Comparison of ENCODE assay signal across 8 cellular contexts in the genomic region with DNA sequence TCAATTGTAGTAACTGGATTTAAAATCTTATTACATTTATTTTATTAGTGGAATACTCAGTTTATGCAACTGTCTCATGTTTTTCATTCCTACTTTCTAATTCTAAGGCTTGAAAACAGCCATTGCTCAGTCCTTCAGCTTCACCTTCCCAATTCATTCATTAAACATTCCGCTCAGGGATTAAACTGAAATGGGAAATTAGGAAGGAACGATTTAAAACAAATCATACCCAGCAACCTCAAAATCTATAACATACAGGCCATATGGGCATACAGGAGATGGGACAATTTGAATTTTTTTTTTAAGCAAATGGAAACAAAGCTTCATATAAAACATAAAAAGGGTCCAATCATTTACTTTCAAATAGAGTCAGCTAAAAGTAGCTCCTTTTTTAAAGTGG. TPM values are rescaled to one million over a fixed set of nuclear protein-coding genes. Genes with fewer than 3 reads are reported as not detected.
DNase-seq lines count a peak whose midpoint lies in the region; ATAC-seq and TF ChIP-seq lines count a peak whose summit lies in the region.
"Not testable (repeated sequence)": the region's sequence is repeated elsewhere in the genome, so short reads cannot be mapped to it uniquely, and the experiment has no call there.

No MANE protein-coding gene starts in this region.

- H3K36me3 Mint-ChIP-seq in CD14-positive monocyte, result peaks cover 11 to 13% of the 10 kb centered on the region in 2 donors
- H3K36me3 Mint-ChIP-seq in activated naive CD4-positive, alpha-beta T cell treated with anti-CD3 and anti-CD28 coated beads, Interleukin-2, amount 50 U/mL, for 24 hours; nephron progenitor cell (ENCODE audit: low read depth): not testable (repeated sequence)
- H3K36me3 Mint-ChIP-seq in effector memory CD8-positive, alpha-beta T cell (ENCODE audit: insufficient read depth), result peaks cover 29% of the 10 kb centered on the region

- H3K4me1 Mint-ChIP-seq in CD14-positive monocyte (peaks cover 34% of the 10 kb centered on the region), nephron progenitor cell (peaks cover 63% of the 10 kb centered on the region)
- peaks cover 57% of the 10 kb centered on the region for H3K4me1 Mint-ChIP-seq in activated naive CD4-positive, alpha-beta T cell treated with anti-CD3 and anti-CD28 coated beads, Interleukin-2, amount 50 U/mL, for 24 hours
- H3K4me1 Mint-ChIP-seq in effector memory CD8-positive, alpha-beta T cell (ENCODE audit: low read depth in 2 of 2), result peaks cover 36 to 52% of the 10 kb centered on the region in 2 donors
- H3K4me1 Mint-ChIP-seq in stimulated activated naive CD8-positive, alpha-beta T cell treated with anti-CD3 and anti-CD28 coated beads, Interleukin-15, amount 100 ng/mL, for 72 hours, result peaks cover 38% of the 10 kb centered on the region

- H3K27me3 ChIP-seq in iPS-18a (ENCODE audit: control insufficient read depth, insufficient read depth, low read length), result not testable (repeated sequence)

- H3K9me3 ChIP-seq in SK-N-MC (ENCODE audit: low read depth, low read length); iPS-18a (ENCODE audit: control insufficient read depth, low read depth, low read length): not testable (repeated sequence)

- not testable (repeated sequence) for TF ChIP-seq CTCF in CD14-positive monocyte (IDR thresholded peaks at IDR 0.05); nephron progenitor cell (IDR thresholded peaks at IDR 0.05)

- intact Hi-C loops in CD14-positive monocyte (cut with micrococcal nuclease), result not testable (repeated sequence)

- not testable (repeated sequence) for H3K27me3 Mint-ChIP-seq in CD14-positive monocyte (ENCODE audit: low read depth in 3 of 3); activated naive CD4-positive, alpha-beta T cell treated with anti-CD3 and anti-CD28 coated beads, Interleukin-2, amount 50 U/mL, for 24 hours; effector memory CD8-positive, alpha-beta T cell; nephron progenitor cell (ENCODE audit: low read depth, poor library complexity); stimulated activated naive CD8-positive, alpha-beta T cell treated with anti-CD3 and anti-CD28 coated beads, Interleukin-15, amount 100 ng/mL, for 72 hours

- H3K27ac ChIP-seq in SK-N-MC (peak overlapping the region; percentile 74; the same call in 1 of the 2 replicates), iPS-18a (ENCODE audit: low read length) (peak overlapping the region; percentile 89)

- not testable (repeated sequence) for ATAC-seq in effector memory CD8-positive, alpha-beta T cell (replicated peaks); stimulated activated naive CD8-positive, alpha-beta T cell treated with anti-CD3 and anti-CD28 coated beads, Interleukin-15, amount 100 ng/mL, for 72 hours

- peak overlapping the region; percentile 86 to 98 (median 93) for H3K27ac Mint-ChIP-seq in CD14-positive monocyte
- peak overlapping the region; percentile 98 for H3K27ac Mint-ChIP-seq in activated naive CD4-positive, alpha-beta T cell treated with anti-CD3 and anti-CD28 coated beads, Interleukin-2, amount 50 U/mL, for 24 hours
- H3K27ac Mint-ChIP-seq in effector memory CD8-positive, alpha-beta T cell, result peak overlapping the region; percentile 84 to 93
- H3K27ac Mint-ChIP-seq in nephron progenitor cell, result peak overlapping the region; percentile 97
- H3K27ac Mint-ChIP-seq in stimulated activated naive CD8-positive, alpha-beta T cell treated with anti-CD3 and anti-CD28 coated beads, Interleukin-15, amount 100 ng/mL, for 72 hours, result peak overlapping the region; percentile 92 to 95

- H3K4me1 ChIP-seq in iPS-18a (ENCODE audit: control insufficient read depth, low read depth, low read length), result peaks cover 37% of the 10 kb centered on the region

- peak overlapping the region; percentile 48; the same call in 1 of the 2 replicates for H3K4me3 ChIP-seq in SK-N-MC
- peak overlapping the region; percentile 81 for H3K4me3 ChIP-seq in iPS-18a (ENCODE audit: low read length)

- H3K9me3 Mint-ChIP-seq in CD14-positive monocyte; activated naive CD4-positive, alpha-beta T cell treated with anti-CD3 and anti-CD28 coated beads, Interleukin-2, amount 50 U/mL, for 24 hours; effector memory CD8-positive, alpha-beta T cell; nephron progenitor cell; stimulated activated naive CD8-positive, alpha-beta T cell treated with anti-CD3 and anti-CD28 coated beads, Interleukin-15, amount 100 ng/mL, for 72 hours: not testable (repeated sequence)

- H3K4me3 Mint-ChIP-seq in CD14-positive monocyte, result peak overlapping the region; percentile 90 to 95
- H3K4me3 Mint-ChIP-seq in activated naive CD4-positive, alpha-beta T cell treated with anti-CD3 and anti-CD28 coated beads, Interleukin-2, amount 50 U/mL, for 24 hours, result peak overlapping the region; percentile 96
- H3K4me3 Mint-ChIP-seq in effector memory CD8-positive, alpha-beta T cell, result peak overlapping the region; percentile 79 to 96
- peak overlapping the region; percentile 91 for H3K4me3 Mint-ChIP-seq in nephron progenitor cell
- peak overlapping the region; percentile 80 to 87 for H3K4me3 Mint-ChIP-seq in stimulated activated naive CD8-positive, alpha-beta T cell treated with anti-CD3 and anti-CD28 coated beads, Interleukin-15, amount 100 ng/mL, for 72 hours

- not testable (repeated sequence) for H3K36me3 ChIP-seq in SK-N-MC (ENCODE audit: insufficient read depth, low read length); iPS-18a (ENCODE audit: control insufficient read depth, low read depth, low read length)

- not testable (repeated sequence) for DNase-seq in CD14-positive monocyte (ENCODE audit: low spot score); SK-N-MC (ENCODE audit: low read depth, low spot score); effector memory CD8-positive, alpha-beta T cell; nephron progenitor cell; stimulated activated naive CD8-positive, alpha-beta T cell treated with anti-CD3 and anti-CD28 coated beads, Interleukin-15, amount 100 ng/mL, for 72 hours
- peak; percentile 39 for DNase-seq in HT-29 (ENCODE audit: low spot score)

- H3K9ac ChIP-seq in SK-N-MC (ENCODE audit: insufficient read length), result not testable (repeated sequence)
- H3K9ac ChIP-seq in iPS-18a (ENCODE audit: low read length), result peak overlapping the region; percentile 86

RNA-seq across cellular contexts. Expression of gene ZNF217, which starts 3.5 kb away (rescaled TPM):
- 10 to 100 TPM; 10.5 to 41.5 TPM for polyA plus RNA-seq in CD14-positive monocyte
- total RNA-seq in HT-29 (2014; rRNA removed; shearing (Covaris generic)), result 16.9 and 19.2 TPM in 2 replicates
